In genomic region chr17:49076575-49077384, GRCh38 we compare ENCODE assay signal across 1 cellular context.
A peak's percentile ranks its signal among the peaks of the same experiment; 100 is the strongest.
TF ChIP-seq lines count a peak whose summit lies in the region.

No MANE protein-coding gene starts in this region.

TF ChIP-seq in K562, 482 proteins besides CTCF, POLR2A, EP300 and RAD21 (continued from another document and continues in another):
- TF ChIP-seq ZNF518B (CRISPR knock-in tag; IDR thresholded peaks at IDR 0.05) (no peak), GATAD2A (IDR thresholded peaks at IDR 0.05) (no peak), MGA (IDR thresholded peaks at IDR 0.05) (no peak), ETV1 (tag; conservative IDR thresholded peaks at IDR 0.05; ENCODE audit: low read depth) (no peak), E2F6 (IDR thresholded peaks at IDR 0.05; ENCODE audit: borderline replicate concordance in 1 of 2, extremely low read depth in 1 of 2, insufficient read depth in 1 of 2, insufficient read length in 1 of 2, low read depth in 1 of 2, low read length in 1 of 2, poor library complexity in 1 of 2, severe bottlenecking in 1 of 2) (no peak), AFF1 (IDR thresholded peaks at IDR 0.05; ENCODE audit: low read depth in 1 of 2, partially characterized antibody in 2 of 2) (no peak), SRF (CRISPR knock-in tag; IDR thresholded peaks at IDR 0.05) (peak; percentile 92 to 98), OTX1 (CRISPR knock-in tag; IDR thresholded peaks at IDR 0.05) (no peak), HOMEZ (CRISPR knock-in tag; IDR thresholded peaks at IDR 0.05) (no peak), NR2F6 (CRISPR knock-in tag; IDR thresholded peaks at IDR 0.05) (no peak), GTF2F1 (IDR thresholded peaks at IDR 0.05; ENCODE audit: low read depth, low read length) (no peak), ZNF586 (CRISPR knock-in tag; conservative IDR thresholded peaks at IDR 0.05) (no peak), ARID3A (IDR thresholded peaks at IDR 0.05; ENCODE audit: borderline replicate concordance, low read depth, low read length) (no peak), TFE3 (CRISPR knock-in tag; IDR thresholded peaks at IDR 0.05) (no peak), HNRNPLL (IDR thresholded peaks at IDR 0.05; ENCODE audit: low read depth, low read length, poor library complexity, severe bottlenecking) (no peak), ZNF511 (CRISPR knock-in tag; IDR thresholded peaks at IDR 0.05) (no peak), ZNF707 (CRISPR knock-in tag; conservative IDR thresholded peaks at IDR 0.05) (no peak), PATZ1 (CRISPR knock-in tag; IDR thresholded peaks at IDR 0.05; ENCODE audit: borderline replicate concordance) (0 out of 2 replicates have a peak, but pooled peaks have one; percentile 56), ZNF583 (CRISPR knock-in tag; IDR thresholded peaks at IDR 0.05) (peak; percentile 76; the same call in 1 of the 2 replicates), FOXA1 (IDR thresholded peaks at IDR 0.05; ENCODE audit: borderline replicate concordance) (no peak), SIRT6 (IDR thresholded peaks at IDR 0.05; ENCODE audit: low read depth, low read length) (no peak)
